ENCODE assay signal across 8 cellular contexts in the genomic region with DNA sequence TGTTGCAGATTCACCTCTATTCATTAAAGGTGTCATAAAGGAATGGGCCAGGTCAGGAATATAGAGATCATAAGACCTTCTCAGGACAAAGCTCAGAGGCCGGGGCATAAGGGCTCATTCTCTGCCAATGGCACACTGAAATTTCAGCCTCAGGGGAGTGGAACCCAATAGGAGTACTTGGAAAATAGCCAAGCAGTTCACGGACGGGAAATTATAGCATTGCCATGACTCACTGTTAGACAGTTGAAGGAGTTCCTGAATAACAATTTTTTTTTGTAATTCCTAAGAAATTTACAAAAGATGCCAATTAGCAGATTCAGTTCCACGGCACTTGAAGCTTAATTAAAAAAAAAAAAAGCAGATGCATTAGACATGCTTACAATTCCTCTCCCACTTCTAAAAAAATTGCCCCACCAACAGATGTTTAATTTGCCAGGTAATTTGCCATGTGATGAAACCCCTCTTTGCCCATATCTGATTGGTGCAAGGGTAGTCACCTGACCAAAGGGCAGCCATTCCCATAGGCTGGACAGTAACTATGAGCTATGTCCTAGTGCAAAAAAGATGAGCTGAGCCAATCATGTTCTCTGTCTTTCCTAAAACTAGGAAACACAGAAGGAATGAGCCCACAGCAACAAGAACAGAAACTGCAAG. TPM values are rescaled to one million over a fixed set of nuclear protein-coding genes. Genes with fewer than 3 reads are reported as not detected.
A peak's percentile ranks its signal among the peaks of the same experiment; 100 is the strongest.
DNase-seq lines count a peak whose midpoint lies in the region; ATAC-seq and TF ChIP-seq lines count a peak whose summit lies in the region.

No MANE protein-coding gene starts in this region.

- H3K27ac ChIP-seq in hepatocyte = no peak overlapping the region

- no peak for TF ChIP-seq CTCF in BE2C (IDR thresholded peaks at IDR 0.05; ENCODE audit: low read depth, low read length)
- TF ChIP-seq CTCF in hepatocyte (IDR thresholded peaks at IDR 0.05; ENCODE audit: poor library complexity) = no peak

- no peaks in the 10 kb centered on the region for H3K36me3 ChIP-seq in BE2C
- no peaks in the 10 kb centered on the region for H3K36me3 ChIP-seq in hepatocyte (replicated peaks; ENCODE audit: insufficient read depth, low read depth)

- no peak overlapping the region for H2AFZ ChIP-seq in hepatocyte

- ATAC-seq in GM21447 (IDR thresholded peaks at IDR 0.05; ENCODE audit: unreplicated experiment) (no peak), GM18873 (IDR thresholded peaks at IDR 0.05; ENCODE audit: low FRiP score, unreplicated experiment) (no peak), HG02763 (IDR thresholded peaks at IDR 0.05; ENCODE audit: unreplicated experiment) (no peak)

- no peak overlapping the region for H3K4me2 ChIP-seq in hepatocyte

- H3K4me1 ChIP-seq in BE2C (no peaks in the 10 kb centered on the region), hepatocyte (ENCODE audit: insufficient read depth) (no peaks in the 10 kb centered on the region)

- H3K9me3 ChIP-seq in BE2C = no peaks in the 10 kb centered on the region
- no peaks in the 10 kb centered on the region for H3K9me3 ChIP-seq in hepatocyte (ENCODE audit: low read depth)

- H4K20me1 ChIP-seq in hepatocyte (ENCODE audit: insufficient read depth, poor library complexity, severe bottlenecking) = no peaks in the 10 kb centered on the region

- no peak overlapping the region for H3K4me3 ChIP-seq in BE2C (ENCODE audit: low read depth, low read length)
- H3K4me3 ChIP-seq in hepatocyte = no peak overlapping the region

- WGBS in hepatocyte (ENCODE audit: low lambda C conversion rate, missing lambda C conversion rate) = 68% methylated on average over 4 of the region's 4 CpGs

- no peaks in the 10 kb centered on the region for H3K79me2 ChIP-seq in hepatocyte

- H3K27me3 ChIP-seq in BE2C = no peaks in the 10 kb centered on the region
- no peaks in the 10 kb centered on the region for H3K27me3 ChIP-seq in hepatocyte

- no peaks in the 10 kb centered on the region for H3K9me2 ChIP-seq in hepatocyte (replicated peaks; ENCODE audit: insufficient read depth)

- DNase-seq in BE2C = peak; percentile 28
- DNase-seq in NAMALWA (ENCODE audit: low spot score) = peak; percentile 17
- peak; percentile 77 for DNase-seq in amniotic stem cell (lab: John Stamatoyannopoulos, UW)
- peak; percentile 27 for DNase-seq in hepatocyte (ENCODE audit: low spot score)
- DNase-seq in occipital lobe (lab: John Stamatoyannopoulos, UW) = no peak

RNA-seq across cellular contexts. Expression of a gene that starts 58.6 kb away (rescaled TPM):
- polyA plus RNA-seq in BE2C (2012; ENCODE audit: insufficient read depth, insufficient read length, low read depth) = 7.4 TPM
- total RNA-seq in hepatocyte (10.5 and 12.0 TPM in 2 replicates), occipital lobe (10.5 TPM)
- polyA plus RNA-seq in hepatocyte = 5.8 and 6.7 TPM in 2 replicates

RNA-seq across cellular contexts. Expression of a gene that starts 58.7 kb away (rescaled TPM):
- polyA plus RNA-seq in BE2C (2012; ENCODE audit: insufficient read depth, insufficient read length, low read depth) = 53.0 TPM
- total RNA-seq in hepatocyte (58.0 and 63.5 TPM in 2 replicates), occipital lobe (69.4 TPM)
- 32.2 and 35.6 TPM in 2 replicates for polyA plus RNA-seq in hepatocyte
